1 cellular context compared by ENCODE assay signal in genomic region chr17:76092526-76093413, GRCh38.
TF ChIP-seq lines count a peak whose summit lies in the region.

No MANE protein-coding gene starts in this region.

TF ChIP-seq in K562, 482 proteins besides CTCF, POLR2A, EP300 and RAD21:
- TF ChIP-seq MAX (CRISPR knock-in tag; IDR thresholded peaks at IDR 0.05) (0 out of 2 replicates have a peak, but pooled peaks have one; percentile 27), USF1 (CRISPR knock-in tag; IDR thresholded peaks at IDR 0.05) (0 out of 2 replicates have a peak, but pooled peaks have one; percentile 32), RERE (CRISPR knock-in tag; IDR thresholded peaks at IDR 0.05; ENCODE audit: borderline replicate concordance) (no peak), ARNT (IDR thresholded peaks at IDR 0.05) (no peak), ZBTB43 (CRISPR knock-in tag; IDR thresholded peaks at IDR 0.05) (no peak), ADNP (tag; IDR thresholded peaks at IDR 0.05) (no peak)
